In the genomic region with DNA sequence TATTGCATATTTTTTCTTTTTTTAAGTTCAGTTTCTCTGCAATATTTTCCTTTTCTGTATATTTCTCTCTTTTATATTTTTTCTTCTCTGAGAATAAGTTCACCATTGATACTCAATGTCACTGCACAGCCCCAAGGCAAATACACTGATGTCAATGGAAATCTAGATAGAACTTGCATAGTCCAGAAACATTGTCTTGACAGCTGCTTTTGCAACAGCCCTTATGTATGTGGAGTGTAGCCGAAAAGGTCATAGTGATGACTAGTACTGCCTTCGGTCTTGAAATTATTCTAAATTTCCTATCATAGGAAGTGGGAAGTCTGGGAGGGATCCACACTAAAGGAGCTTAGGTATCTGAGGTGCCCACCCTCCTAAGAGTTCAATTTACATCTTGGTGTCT, we compare ENCODE assay signal across 24 cellular contexts.
DNase-seq lines count a peak whose midpoint lies in the region; ATAC-seq, FAIRE-seq and TF ChIP-seq lines count a peak whose summit lies in the region.
"Had no signal": no experiment of that assay in that cellular context is flagged by ENCODE, and none has a peak within 500 bp of the region (broad histone marks: within the 10 kb centered on the region; RNA-seq: fewer than 3 reads in every experiment).

No MANE protein-coding gene starts in this region.

- H3K4me3 ChIP-seq in BE2C (ENCODE audit: low read depth, low read length), result no peak overlapping the region
- no peak overlapping the region for H3K4me3 ChIP-seq in adipocyte (ENCODE audit: low read length)
- H3K4me3 ChIP-seq: A549, BLaER1, GM12878 had no signal

- H3K27me3 ChIP-seq in BE2C, result no peaks in the 10 kb centered on the region
- no peaks in the 10 kb centered on the region for H3K27me3 ChIP-seq in adipocyte (replicated peaks; ENCODE audit: control insufficient read depth, insufficient read depth, low read length)
- H3K27me3 ChIP-seq: BLaER1 had no signal

- peaks cover 6% of the 10 kb centered on the region for H3K4me1 ChIP-seq in BE2C
- no peaks in the 10 kb centered on the region for H3K4me1 ChIP-seq in adipocyte (ENCODE audit: control insufficient read depth, insufficient read depth, low read length)
- H3K4me1 ChIP-seq: A549, BLaER1 had no signal

- no peak for TF ChIP-seq CTCF in BE2C (IDR thresholded peaks at IDR 0.05; ENCODE audit: low read depth, low read length)

- DNase-seq in BE2C (peak; percentile 28), adipocyte (ENCODE audit: low read depth) (peak; percentile 76), foreskin melanocyte (peak; percentile 25), RCC 7860 (ENCODE audit: low spot score) (no peak)
- no peak for DNase-seq in effector CD8-positive, alpha-beta T cell (lab: John Stamatoyannopoulos, UW)
- DNase-seq: AML-193; C1 segment of cervical spinal cord; CD4-positive, alpha-beta memory T cell; CD4-positive, CD25-positive, alpha-beta regulatory T cell; CD8-positive, alpha-beta memory T cell; COR-L47; DMS 273 treated with DMSO at 0.1 percent for 48 hours; DMS153; DMS53; DMS79; DND-41; EL; GDM1 had no signal

- no peaks in the 10 kb centered on the region for H3K36me3 ChIP-seq in BE2C
- no peaks in the 10 kb centered on the region for H3K36me3 ChIP-seq in adipocyte (ENCODE audit: control insufficient read depth, insufficient read depth, low read length, severe bottlenecking)
- H3K36me3 ChIP-seq: BLaER1 had no signal

- ATAC-seq in GM21825 (IDR thresholded peaks at IDR 0.05; ENCODE audit: unreplicated experiment), result no peak
- ATAC-seq: A549, GM12878 had no signal

- no peak overlapping the region for H3K9ac ChIP-seq in adipocyte (ENCODE audit: low read length)
- H3K9ac ChIP-seq: BLaER1 had no signal

- no peaks in the 10 kb centered on the region for H3K9me3 ChIP-seq in BE2C
- peaks cover 3% of the 10 kb centered on the region for H3K9me3 ChIP-seq in adipocyte (ENCODE audit: control insufficient read depth, low read length)
- H3K9me3 ChIP-seq: A549, BLaER1 had no signal

- FAIRE-seq in RCC 7860 (lab: Jason Lieb, UNC), result no peak
- FAIRE-seq: A549, GM12878, GM12892, GM18507 had no signal

Comparison
In these comparisons a context has a peak if more than half of its experiments do, and no peak if none do; other contexts are left out.
1. DNase-seq: peak in BE2C (single experiment), adipocyte (single experiment) and foreskin melanocyte (single experiment); none in RCC 7860 (single experiment) and effector CD8-positive, alpha-beta T cell (single experiment).